In genomic region chr17:72587773-72588511, GRCh38 we compare ENCODE assay signal across 10 cellular contexts.
DNase-seq lines count a peak whose midpoint lies in the region; ATAC-seq, FAIRE-seq and TF ChIP-seq lines count a peak whose summit lies in the region.
"Had no signal": no experiment of that assay in that cellular context is flagged by ENCODE, and none has a peak within 500 bp of the region (broad histone marks: within the 10 kb centered on the region; RNA-seq: fewer than 3 reads in every experiment).

No MANE protein-coding gene starts in this region.

- no peak overlapping the region for H3K18ac ChIP-seq in H9 (ENCODE audit: insufficient read length, low read depth, low read length)

- no peaks in the 10 kb centered on the region for H3K79me1 ChIP-seq in H9 (ENCODE audit: insufficient read depth, low read depth, low read length, poor library complexity, severe bottlenecking)

- H3K4me1 Mint-ChIP-seq in activated CD4-positive, alpha-beta T cell treated with anti-CD3 and anti-CD28 coated beads, Interleukin-2, amount 10 ng/mL, durations not matched to agents 24 days and 14 days = peaks cover 36% of the 10 kb centered on the region
- peaks cover 27 to 29% of the 10 kb centered on the region in 2 experiments for H3K4me1 Mint-ChIP-seq in H9

- peaks cover 14% of the 10 kb centered on the region for H3K23me2 ChIP-seq in H9 (ENCODE audit: insufficient read length, low read depth, low read length, poor library complexity, severe bottlenecking)

- no peak overlapping the region for H2AFZ ChIP-seq in H9 (ENCODE audit: low read length)
- H2AFZ ChIP-seq: parathyroid adenoma had no signal

- no peak overlapping the region for H3K56ac ChIP-seq in H9 (ENCODE audit: insufficient read length, low read depth, low read length)

- H3K9me3 Mint-ChIP-seq in activated CD4-positive, alpha-beta T cell treated with anti-CD3 and anti-CD28 coated beads, Interleukin-2, amount 10 ng/mL, durations not matched to agents 24 days and 14 days = no peaks in the 10 kb centered on the region
- peaks cover 0 to 3% of the 10 kb centered on the region in 2 experiments; a peak in 1 of 5 replicates for H3K9me3 Mint-ChIP-seq in H9

- H2AK5ac ChIP-seq in H9 (ENCODE audit: insufficient read length, low read length) = no peak overlapping the region

- H3K23ac ChIP-seq in H9 (ENCODE audit: insufficient read length, low read depth, low read length) = no peak overlapping the region

- WGBS in small intestine, 3 donors = 6 to 14% (median 6%) methylated on average over 11 of the region's 11 CpGs
- no CpG with 5 or more reads among the region's 11 CpGs for WGBS in H9 (ENCODE audit: extremely low coverage, insufficient read length, low lambda C conversion rate)

- no peak for ATAC-seq in HG03097 (IDR thresholded peaks at IDR 0.05; ENCODE audit: low FRiP score, unreplicated experiment)
- ATAC-seq in GM18511 (IDR thresholded peaks at IDR 0.05; ENCODE audit: unreplicated experiment) = no peak

- H3K4ac ChIP-seq in H9 (ENCODE audit: low read depth, low read length) = no peak overlapping the region

- H3K9me3 ChIP-seq in small intestine (ENCODE audit: control insufficient read depth, low read depth) (no peaks in the 10 kb centered on the region), H9 (ENCODE audit: control insufficient read depth, low read depth, low read length) (no peaks in the 10 kb centered on the region)

- H3K27ac ChIP-seq in caudate nucleus (ENCODE audit: low read depth, low read length) = peak overlapping the region; percentile 54
- H3K27ac ChIP-seq in small intestine (ENCODE audit: low read depth in 1 of 2, low read length in 1 of 2) = peak overlapping the region; percentile 73 to 88
- no peak overlapping the region for H3K27ac ChIP-seq in H9 (ENCODE audit: insufficient read length, low read depth, low read length)
- H3K27ac ChIP-seq: parathyroid adenoma had no signal

- H3K79me2 ChIP-seq in H9 (ENCODE audit: insufficient read depth, low read length) = no peaks in the 10 kb centered on the region
- H3K79me2 ChIP-seq: parathyroid adenoma had no signal

- no peaks in the 10 kb centered on the region for H3K36me3 Mint-ChIP-seq in activated CD4-positive, alpha-beta T cell treated with anti-CD3 and anti-CD28 coated beads, Interleukin-2, amount 10 ng/mL, durations not matched to agents 24 days and 14 days (ENCODE audit: low read depth)
- 0 out of 7 replicates have a peak, but pooled peaks cover 0 to 4% (median 0%) of the 10 kb centered on the region in 3 experiments for H3K36me3 Mint-ChIP-seq in H9 (ENCODE audit: insufficient read depth in 1 of 3, low read depth in 3 of 3)

- H3K4me1 ChIP-seq in small intestine (ENCODE audit: control insufficient read depth in 2 of 2, insufficient read depth in 1 of 2, low read depth in 1 of 2, low read length in 1 of 2) (no peaks in the 10 kb centered on the region), H9 (ENCODE audit: insufficient read depth, low read length) (peaks cover 8% of the 10 kb centered on the region; the same call in 1 of the 2 replicates)
- H3K4me1 ChIP-seq: parathyroid adenoma had no signal

- no peaks in the 10 kb centered on the region for H3K36me3 ChIP-seq in small intestine (ENCODE audit: control insufficient read depth in 2 of 2, insufficient read depth in 2 of 2, low read length in 2 of 2)

- peak overlapping the region; percentile 53 for H3K27ac Mint-ChIP-seq in activated CD4-positive, alpha-beta T cell treated with anti-CD3 and anti-CD28 coated beads, Interleukin-2, amount 10 ng/mL, durations not matched to agents 24 days and 14 days
- H3K27ac Mint-ChIP-seq in H9 = peak overlapping the region in 1 of 3 experiments; percentile 2; a peak in 2 of 7 replicates

- H2BK5ac ChIP-seq in H9 (ENCODE audit: insufficient read length, low read length) = no peak overlapping the region

- H3K9ac ChIP-seq in H9 (ENCODE audit: extremely low read depth, insufficient read length, low read length) = no peak overlapping the region
- H3K9ac ChIP-seq: parathyroid adenoma had no signal

- peak overlapping the region; percentile 44 for H3K4me3 Mint-ChIP-seq in activated CD4-positive, alpha-beta T cell treated with anti-CD3 and anti-CD28 coated beads, Interleukin-2, amount 10 ng/mL, durations not matched to agents 24 days and 14 days
- no peak overlapping the region for H3K4me3 Mint-ChIP-seq in H9

- no peak overlapping the region for H2BK20ac ChIP-seq in H9 (ENCODE audit: low read depth, low read length, poor library complexity, severe bottlenecking)

- no peak overlapping the region for H2BK120ac ChIP-seq in H9 (ENCODE audit: low read depth, low read length, poor library complexity, severe bottlenecking)

- no peak overlapping the region for H3K4me2 ChIP-seq in H9 (ENCODE audit: insufficient read depth, insufficient read length, low read length)

- H4K20me1 ChIP-seq in H9 (ENCODE audit: control insufficient read depth, insufficient read depth, insufficient read length) = no peaks in the 10 kb centered on the region

- no peak overlapping the region for H4K8ac ChIP-seq in H9 (replicated peaks; ENCODE audit: insufficient read length, low read depth, low read length)

- H3K14ac ChIP-seq in H9 (ENCODE audit: insufficient read depth, low read length) = no peak overlapping the region

- TF ChIP-seq CTCF in H9 (conservative IDR thresholded peaks at IDR 0.05) = no peak

- FAIRE-seq in small intestine (lab: Jason Lieb, UNC) = no peak

- no peak overlapping the region for H4K91ac ChIP-seq in H9 (ENCODE audit: insufficient read length, low read depth, low read length)

- peaks cover 24% of the 10 kb centered on the region for H3K27me3 Mint-ChIP-seq in activated CD4-positive, alpha-beta T cell treated with anti-CD3 and anti-CD28 coated beads, Interleukin-2, amount 10 ng/mL, durations not matched to agents 24 days and 14 days
- H3K27me3 Mint-ChIP-seq in H9 (ENCODE audit: low read depth) = peaks cover 53% of the 10 kb centered on the region

- intact Hi-C loops in activated CD4-positive, alpha-beta T cell treated with anti-CD3 and anti-CD28 coated beads, Interleukin-2, amount 10 ng/mL, durations not matched to agents 24 days and 14 days (cut with micrococcal nuclease) = no loop called here

- no peak overlapping the region for H2BK12ac ChIP-seq in H9 (ENCODE audit: insufficient read length, low read depth, low read length)

- H3T11ph ChIP-seq in H9 (ENCODE audit: low read length) = no peak overlapping the region

- H2BK15ac ChIP-seq in H9 (ENCODE audit: low read depth, low read length) = no peak overlapping the region

- peak overlapping the region in 1 of 2 donors; percentile 84 for H3K4me3 ChIP-seq in small intestine (ENCODE audit: low read depth in 1 of 2, low read length in 2 of 2)

- H4K5ac ChIP-seq in H9 (ENCODE audit: insufficient read length, low read depth, low read length) = no peak overlapping the region

- DNase-seq in activated CD4-positive, alpha-beta T cell treated with anti-CD3 and anti-CD28 coated beads, Interleukin-2, amount 10 ng/mL, durations not matched to agents 24 days and 14 days = peak; percentile 67
- DNase-seq in activated CD4-positive, alpha-beta T cell treated with anti-CD3 and anti-CD28 coated beads, Interleukin-2, amount 50 U/mL, for 4 hours = no peak
- DNase-seq in NCI-H748 treated with DMSO at 0.1 percent for 48 hours (lab: John Stamatoyannopoulos, UW) = peak; percentile 25
- no peak for DNase-seq in caudate nucleus (lab: John Stamatoyannopoulos, UW)
- peak; percentile 62 for DNase-seq in small intestine
- no peak for DNase-seq in H9
- DNase-seq: activated gamma-delta T cell had no signal

- no peaks in the 10 kb centered on the region for H3K27me3 ChIP-seq in small intestine (ENCODE audit: control insufficient read depth in 2 of 2, insufficient read depth in 2 of 2, low read length in 2 of 2)
- peaks cover 17% of the 10 kb centered on the region; the same call in 1 of the 2 replicates for H3K27me3 ChIP-seq in H9 (ENCODE audit: insufficient read depth, low read length)

Comparison
In these comparisons a context has a peak if more than half of its experiments do, and no peak if none do; other contexts are left out.
1. DNase-seq: peak in activated CD4-positive, alpha-beta T cell treated with anti-CD3 and anti-CD28 coated beads, Interleukin-2, amount 10 ng/mL, durations not matched to agents 24 days and 14 days (single experiment), NCI-H748 treated with DMSO at 0.1 percent for 48 hours (single experiment) and small intestine (single experiment); none in activated CD4-positive, alpha-beta T cell treated with anti-CD3 and anti-CD28 coated beads, Interleukin-2, amount 50 U/mL, for 4 hours (0 of 2), caudate nucleus (0 of 61) and H9 (single experiment).